26 cellular contexts compared by ENCODE assay signal in the genomic region with DNA sequence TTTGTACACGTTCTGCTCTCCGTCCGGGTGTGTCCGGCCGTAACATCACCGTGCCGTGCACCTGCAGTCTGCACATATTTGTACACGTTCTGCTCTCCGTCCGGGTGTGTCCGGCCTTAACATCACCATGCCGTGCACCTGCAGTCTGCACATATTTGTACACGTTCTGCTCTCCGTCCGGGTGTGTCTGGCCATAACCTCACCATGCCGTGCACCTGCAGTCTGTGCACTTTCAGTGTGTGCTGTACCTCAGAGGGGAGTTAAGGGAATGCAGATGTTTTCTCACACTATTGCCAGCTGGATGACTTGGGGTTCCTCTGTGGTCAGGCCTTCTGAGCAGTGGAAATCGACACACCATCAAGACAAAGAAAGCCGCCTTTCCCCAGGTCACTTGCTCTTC. TPM values are rescaled to one million over a fixed set of nuclear protein-coding genes. Genes with fewer than 3 reads are reported as not detected.
"Had no signal": no experiment of that assay in that cellular context is flagged by ENCODE, and none has a peak within 500 bp of the region (broad histone marks: within the 10 kb centered on the region; RNA-seq: fewer than 3 reads in every experiment).

No MANE protein-coding gene starts in this region.

- H3K27me3 ChIP-seq: vagina had no signal

- H2AFZ ChIP-seq: hepatocyte had no signal

- H3K4me2 ChIP-seq: hepatocyte had no signal

- H3K27ac ChIP-seq: colonic mucosa, esophagus squamous epithelium, gastroesophageal sphincter, hepatocyte, neutrophil, psoas muscle, tibial artery, upper lobe of left lung, vagina had no signal

- FAIRE-seq: small intestine had no signal

- H3K79me2 ChIP-seq: hepatocyte had no signal

- DNase-seq: colonic mucosa; dermis blood vessel endothelial cell; esophagus squamous epithelium; foreskin fibroblast; retina; small intestine; stimulated activated CD4-positive, alpha-beta T cell treated with anti-CD3 and anti-CD28 coated beads, Interleukin-12 subunit alpha, Interleukin-12 subunit beta, amount 100 ng/mL, for 4 hours; stimulated activated CD4-positive, alpha-beta T cell treated with anti-CD3 and anti-CD28 coated beads, Interleukin-2, amount 100 ng/mL, for 48 hours; stimulated activated naive CD8-positive, alpha-beta T cell treated with anti-CD3 and anti-CD28 coated beads, Interleukin-15, Interleukin-2, amounts not matched to agents 100 U/mL and 50 U/mL, for 24 hours; tibial artery; upper lobe of left lung had no signal

- H3K4me3 Mint-ChIP-seq: naive thymus-derived CD8-positive, alpha-beta T cell had no signal

- H3K36me3 ChIP-seq: colonic mucosa, esophagus squamous epithelium, gastroesophageal sphincter, neutrophil, tibial artery, upper lobe of left lung, vagina had no signal

- H3K4me3 ChIP-seq: colonic mucosa, esophagus squamous epithelium, gastroesophageal sphincter, hepatocyte, psoas muscle, tibial artery, upper lobe of left lung, vagina had no signal

- ATAC-seq: gastroesophageal sphincter; naive thymus-derived CD8-positive, alpha-beta T cell; psoas muscle; stimulated activated naive CD8-positive, alpha-beta T cell treated with anti-CD3 and anti-CD28 coated beads, Interleukin-15, Interleukin-2, amounts not matched to agents 100 U/mL and 50 U/mL, for 24 hours had no signal

- H3K4me1 ChIP-seq: colonic mucosa had no signal

- H3K9me3 ChIP-seq: colonic mucosa, neutrophil, vagina had no signal

RNA-seq across cellular contexts. Expression of a gene that starts 4.2 kb away (rescaled TPM):
- total RNA-seq: colonic mucosa; dermis blood vessel endothelial cell; epithelial cell of proximal tubule; esophagus squamous epithelium; gastroesophageal sphincter; hepatocyte; kidney epithelial cell; liver; lung microvascular endothelial cell; mesenteric fat pad; mononuclear cell; naive thymus-derived CD8-positive, alpha-beta T cell; osteoblast; psoas muscle; temporal lobe; upper lobe of left lung; vagina had no signal
- polyA plus RNA-seq: hepatocyte; liver; naive thymus-derived CD8-positive, alpha-beta T cell; neural cell; psoas muscle; small intestine had no signal

RNA-seq across cellular contexts. Expression of a gene that starts 31.4 kb away (rescaled TPM):
- total RNA-seq: colonic mucosa, dermis blood vessel endothelial cell, epithelial cell of proximal tubule, kidney epithelial cell, lung microvascular endothelial cell, psoas muscle had no signal
- polyA plus RNA-seq: neural cell had no signal

RNA-seq across cellular contexts. Expression of a gene that starts 35.9 kb away (rescaled TPM):
- total RNA-seq: mononuclear cell; naive thymus-derived CD8-positive, alpha-beta T cell had no signal
- polyA plus RNA-seq: naive thymus-derived CD8-positive, alpha-beta T cell; neural cell had no signal

RNA-seq across cellular contexts. Expression of a gene that starts 41.3 kb away (rescaled TPM):
- total RNA-seq: epithelial cell of proximal tubule; esophagus squamous epithelium; gastroesophageal sphincter; hepatocyte; kidney epithelial cell; lung microvascular endothelial cell; mesenteric fat pad; mononuclear cell; naive thymus-derived CD8-positive, alpha-beta T cell; osteoblast; psoas muscle; vagina had no signal
- polyA plus RNA-seq: hepatocyte; liver; naive thymus-derived CD8-positive, alpha-beta T cell; neural cell; psoas muscle had no signal
